In the genomic region with DNA sequence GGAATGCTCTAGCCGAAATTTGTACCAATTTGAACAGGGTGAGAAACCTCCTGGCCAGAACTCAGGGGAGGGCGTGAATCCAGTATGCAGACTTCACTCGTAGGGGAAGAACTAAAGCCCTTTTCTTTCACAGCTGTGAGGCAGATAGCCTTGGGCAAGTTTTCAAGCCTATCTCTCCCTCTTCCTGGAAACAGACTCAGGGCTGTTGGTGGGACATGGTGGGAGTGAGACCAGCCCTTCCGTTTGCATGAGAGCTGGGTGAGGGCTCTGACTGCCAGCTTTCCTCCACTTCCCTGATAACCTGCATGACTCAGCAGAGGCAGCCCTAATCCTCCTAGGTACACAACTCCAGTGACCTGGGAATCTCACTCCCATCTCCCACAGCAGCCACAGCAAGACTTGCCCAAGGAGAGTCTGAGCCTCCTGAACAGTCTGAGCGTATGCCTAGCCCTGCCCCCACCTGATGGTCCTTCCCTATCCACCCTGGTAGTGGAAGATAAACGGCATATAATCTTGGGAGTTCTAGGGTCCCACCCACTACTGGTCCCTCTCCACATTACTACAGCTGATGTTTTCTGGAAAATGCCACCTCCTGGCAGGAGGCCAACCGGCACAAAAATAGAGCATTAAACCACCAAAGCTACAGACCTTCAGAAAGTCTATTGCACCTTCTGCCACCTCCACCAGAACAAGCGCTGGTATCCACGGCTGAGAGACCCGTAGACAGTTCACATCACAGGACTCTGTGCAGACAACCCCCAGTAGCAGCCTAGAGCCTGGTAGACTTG, we compare ENCODE assay signal across 1 cellular context.
TF ChIP-seq lines count a peak whose summit lies in the region.

No MANE protein-coding gene starts in this region.

TF ChIP-seq in H1, 55 proteins besides CTCF, POLR2A, EP300 and RAD21:
- TF ChIP-seq, protein P1, sequence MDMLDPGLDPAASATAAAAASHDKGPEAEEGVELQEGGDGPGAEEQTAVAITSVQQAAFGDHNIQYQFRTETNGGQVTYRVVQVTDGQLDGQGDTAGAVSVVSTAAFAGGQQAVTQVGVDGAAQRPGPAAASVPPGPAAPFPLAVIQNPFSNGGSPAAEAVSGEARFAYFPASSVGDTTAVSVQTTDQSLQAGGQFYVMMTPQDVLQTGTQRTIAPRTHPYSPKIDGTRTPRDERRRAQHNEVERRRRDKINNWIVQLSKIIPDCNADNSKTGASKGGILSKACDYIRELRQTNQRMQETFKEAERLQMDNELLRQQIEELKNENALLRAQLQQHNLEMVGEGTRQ (IDR thresholded peaks at IDR 0.05; ENCODE audit: low read length): no peak
- no peak for TF ChIP-seq BACH1 (IDR thresholded peaks at IDR 0.05; ENCODE audit: low read length)
- no peak for TF ChIP-seq KDM4A (IDR thresholded peaks at IDR 0.05; ENCODE audit: low read depth, low read length, severe bottlenecking)
- TF ChIP-seq BRCA1 (IDR thresholded peaks at IDR 0.05; ENCODE audit: low read depth, low read length): no peak
- TF ChIP-seq JUN (IDR thresholded peaks at IDR 0.05; ENCODE audit: low read depth, low read length): no peak
- no peak for TF ChIP-seq SAP30 (IDR thresholded peaks at IDR 0.05; ENCODE audit: insufficient read depth, insufficient replicate concordance, low read length)
- no peak for TF ChIP-seq KDM5A (IDR thresholded peaks at IDR 0.05; ENCODE audit: low read length)
- TF ChIP-seq HDAC2 (IDR thresholded peaks at IDR 0.05; ENCODE audit: borderline replicate concordance in 1 of 2, low read depth in 2 of 2, low read length in 2 of 2): no peak
- no peak for TF ChIP-seq RBBP5 (IDR thresholded peaks at IDR 0.05; ENCODE audit: borderline replicate concordance, low read depth, low read length)
- TF ChIP-seq, protein P2, sequence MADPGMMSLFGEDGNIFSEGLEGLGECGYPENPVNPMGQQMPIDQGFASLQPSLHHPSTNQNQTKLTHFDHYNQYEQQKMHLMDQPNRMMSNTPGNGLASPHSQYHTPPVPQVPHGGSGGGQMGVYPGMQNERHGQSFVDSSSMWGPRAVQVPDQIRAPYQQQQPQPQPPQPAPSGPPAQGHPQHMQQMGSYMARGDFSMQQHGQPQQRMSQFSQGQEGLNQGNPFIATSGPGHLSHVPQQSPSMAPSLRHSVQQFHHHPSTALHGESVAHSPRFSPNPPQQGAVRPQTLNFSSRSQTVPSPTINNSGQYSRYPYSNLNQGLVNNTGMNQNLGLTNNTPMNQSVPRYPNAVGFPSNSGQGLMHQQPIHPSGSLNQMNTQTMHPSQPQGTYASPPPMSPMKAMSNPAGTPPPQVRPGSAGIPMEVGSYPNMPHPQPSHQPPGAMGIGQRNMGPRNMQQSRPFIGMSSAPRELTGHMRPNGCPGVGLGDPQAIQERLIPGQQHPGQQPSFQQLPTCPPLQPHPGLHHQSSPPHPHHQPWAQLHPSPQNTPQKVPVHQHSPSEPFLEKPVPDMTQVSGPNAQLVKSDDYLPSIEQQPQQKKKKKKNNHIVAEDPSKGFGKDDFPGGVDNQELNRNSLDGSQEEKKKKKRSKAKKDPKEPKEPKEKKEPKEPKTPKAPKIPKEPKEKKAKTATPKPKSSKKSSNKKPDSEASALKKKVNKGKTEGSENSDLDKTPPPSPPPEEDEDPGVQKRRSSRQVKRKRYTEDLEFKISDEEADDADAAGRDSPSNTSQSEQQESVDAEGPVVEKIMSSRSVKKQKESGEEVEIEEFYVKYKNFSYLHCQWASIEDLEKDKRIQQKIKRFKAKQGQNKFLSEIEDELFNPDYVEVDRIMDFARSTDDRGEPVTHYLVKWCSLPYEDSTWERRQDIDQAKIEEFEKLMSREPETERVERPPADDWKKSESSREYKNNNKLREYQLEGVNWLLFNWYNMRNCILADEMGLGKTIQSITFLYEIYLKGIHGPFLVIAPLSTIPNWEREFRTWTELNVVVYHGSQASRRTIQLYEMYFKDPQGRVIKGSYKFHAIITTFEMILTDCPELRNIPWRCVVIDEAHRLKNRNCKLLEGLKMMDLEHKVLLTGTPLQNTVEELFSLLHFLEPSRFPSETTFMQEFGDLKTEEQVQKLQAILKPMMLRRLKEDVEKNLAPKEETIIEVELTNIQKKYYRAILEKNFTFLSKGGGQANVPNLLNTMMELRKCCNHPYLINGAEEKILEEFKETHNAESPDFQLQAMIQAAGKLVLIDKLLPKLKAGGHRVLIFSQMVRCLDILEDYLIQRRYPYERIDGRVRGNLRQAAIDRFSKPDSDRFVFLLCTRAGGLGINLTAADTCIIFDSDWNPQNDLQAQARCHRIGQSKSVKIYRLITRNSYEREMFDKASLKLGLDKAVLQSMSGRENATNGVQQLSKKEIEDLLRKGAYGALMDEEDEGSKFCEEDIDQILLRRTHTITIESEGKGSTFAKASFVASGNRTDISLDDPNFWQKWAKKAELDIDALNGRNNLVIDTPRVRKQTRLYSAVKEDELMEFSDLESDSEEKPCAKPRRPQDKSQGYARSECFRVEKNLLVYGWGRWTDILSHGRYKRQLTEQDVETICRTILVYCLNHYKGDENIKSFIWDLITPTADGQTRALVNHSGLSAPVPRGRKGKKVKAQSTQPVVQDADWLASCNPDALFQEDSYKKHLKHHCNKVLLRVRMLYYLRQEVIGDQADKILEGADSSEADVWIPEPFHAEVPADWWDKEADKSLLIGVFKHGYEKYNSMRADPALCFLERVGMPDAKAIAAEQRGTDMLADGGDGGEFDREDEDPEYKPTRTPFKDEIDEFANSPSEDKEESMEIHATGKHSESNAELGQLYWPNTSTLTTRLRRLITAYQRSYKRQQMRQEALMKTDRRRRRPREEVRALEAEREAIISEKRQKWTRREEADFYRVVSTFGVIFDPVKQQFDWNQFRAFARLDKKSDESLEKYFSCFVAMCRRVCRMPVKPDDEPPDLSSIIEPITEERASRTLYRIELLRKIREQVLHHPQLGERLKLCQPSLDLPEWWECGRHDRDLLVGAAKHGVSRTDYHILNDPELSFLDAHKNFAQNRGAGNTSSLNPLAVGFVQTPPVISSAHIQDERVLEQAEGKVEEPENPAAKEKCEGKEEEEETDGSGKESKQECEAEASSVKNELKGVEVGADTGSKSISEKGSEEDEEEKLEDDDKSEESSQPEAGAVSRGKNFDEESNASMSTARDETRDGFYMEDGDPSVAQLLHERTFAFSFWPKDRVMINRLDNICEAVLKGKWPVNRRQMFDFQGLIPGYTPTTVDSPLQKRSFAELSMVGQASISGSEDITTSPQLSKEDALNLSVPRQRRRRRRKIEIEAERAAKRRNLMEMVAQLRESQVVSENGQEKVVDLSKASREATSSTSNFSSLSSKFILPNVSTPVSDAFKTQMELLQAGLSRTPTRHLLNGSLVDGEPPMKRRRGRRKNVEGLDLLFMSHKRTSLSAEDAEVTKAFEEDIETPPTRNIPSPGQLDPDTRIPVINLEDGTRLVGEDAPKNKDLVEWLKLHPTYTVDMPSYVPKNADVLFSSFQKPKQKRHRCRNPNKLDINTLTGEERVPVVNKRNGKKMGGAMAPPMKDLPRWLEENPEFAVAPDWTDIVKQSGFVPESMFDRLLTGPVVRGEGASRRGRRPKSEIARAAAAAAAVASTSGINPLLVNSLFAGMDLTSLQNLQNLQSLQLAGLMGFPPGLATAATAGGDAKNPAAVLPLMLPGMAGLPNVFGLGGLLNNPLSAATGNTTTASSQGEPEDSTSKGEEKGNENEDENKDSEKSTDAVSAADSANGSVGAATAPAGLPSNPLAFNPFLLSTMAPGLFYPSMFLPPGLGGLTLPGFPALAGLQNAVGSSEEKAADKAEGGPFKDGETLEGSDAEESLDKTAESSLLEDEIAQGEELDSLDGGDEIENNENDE (IDR thresholded peaks at IDR 0.05; ENCODE audit: insufficient replicate concordance, low read length): no peak
- no peak for TF ChIP-seq SRF (IDR thresholded peaks at IDR 0.05; ENCODE audit: low read depth, low read length)
TF ChIP-seq in H1: peak in this region for 0.
